22 cellular contexts compared by ENCODE assay signal in genomic region chr4:36349904-36350554, GRCh38.
A peak's percentile ranks its signal among the peaks of the same experiment; 100 is the strongest.
DNase-seq lines count a peak whose midpoint lies in the region; ATAC-seq and TF ChIP-seq lines count a peak whose summit lies in the region.
"Had no signal": no experiment of that assay in that cellular context is flagged by ENCODE, and none has a peak within 500 bp of the region (broad histone marks: within the 10 kb centered on the region; RNA-seq: fewer than 3 reads in every experiment).

No MANE protein-coding gene starts in this region.

- no peaks in the 10 kb centered on the region for H3K9me3 ChIP-seq in thyroid gland
- H3K9me3 ChIP-seq: heart left ventricle, tibial nerve had no signal

- H3K36me3 ChIP-seq in thyroid gland: no peaks in the 10 kb centered on the region
- H3K36me3 ChIP-seq: cardiac muscle cell, heart left ventricle, tibial nerve had no signal

- H3K27me3 ChIP-seq in thyroid gland: no peaks in the 10 kb centered on the region
- H3K27me3 ChIP-seq: cardiac muscle cell, heart left ventricle, tibial nerve had no signal

- H3K4me1 Mint-ChIP-seq in activated CD4-positive, alpha-beta T cell treated with anti-CD3 and anti-CD28 coated beads, Interleukin-2, amount 10 ng/mL, durations not matched to agents 24 days and 14 days: peaks cover 38% of the 10 kb centered on the region
- peaks cover 23% of the 10 kb centered on the region for H3K4me1 Mint-ChIP-seq in memory B cell
- peaks cover 15% of the 10 kb centered on the region for H3K4me1 Mint-ChIP-seq in activated naive CD4-positive, alpha-beta T cell treated with anti-CD3 and anti-CD28 coated beads for 36 hours (ENCODE audit: low read depth)

- no peak overlapping the region for H3K4me3 Mint-ChIP-seq in activated CD4-positive, alpha-beta T cell treated with anti-CD3 and anti-CD28 coated beads, Interleukin-2, amount 10 ng/mL, durations not matched to agents 24 days and 14 days
- H3K4me3 Mint-ChIP-seq in memory B cell: no peak overlapping the region
- H3K4me3 Mint-ChIP-seq in activated naive CD4-positive, alpha-beta T cell treated with anti-CD3 and anti-CD28 coated beads for 36 hours: no peak overlapping the region
- H3K4me3 Mint-ChIP-seq: CD14-positive monocyte; effector memory CD8-positive, alpha-beta T cell; mesothelial cell of epicardium had no signal

- H3K4me1 ChIP-seq in thyroid gland: peaks cover 22 to 31% of the 10 kb centered on the region in 2 donors

- CTCF ChIA-PET in activated naive CD4-positive, alpha-beta T cell treated with anti-CD3 and anti-CD28 coated beads for 36 hours (lab: Charles Lee): interaction anchor here (0.6 to 4.0 kb wide), 11 partner anchors 11 to 271 kb away, joined by 3 to 92 read pairs (median 5); partner anchors contain the start of gene ARAP2

- peak overlapping the region; percentile 14 for H3K27ac Mint-ChIP-seq in activated CD4-positive, alpha-beta T cell treated with anti-CD3 and anti-CD28 coated beads, Interleukin-2, amount 10 ng/mL, durations not matched to agents 24 days and 14 days
- H3K27ac Mint-ChIP-seq in memory B cell: peak overlapping the region; percentile 81
- H3K27ac Mint-ChIP-seq in activated naive CD4-positive, alpha-beta T cell treated with anti-CD3 and anti-CD28 coated beads for 36 hours: no peak overlapping the region

- intact Hi-C loops in activated CD4-positive, alpha-beta T cell treated with anti-CD3 and anti-CD28 coated beads, Interleukin-2, amount 10 ng/mL, durations not matched to agents 24 days and 14 days (cut with micrococcal nuclease): loop anchor here (5.0 kb wide), 1 partner anchor 1042 kb away; no protein-coding TSS in a partner anchor
- intact Hi-C loops in thyroid gland (cut with DNase I): no loop called here
- intact Hi-C loops in activated naive CD4-positive, alpha-beta T cell treated with anti-CD3 and anti-CD28 coated beads for 36 hours (cut with micrococcal nuclease): loop anchor here (5.0 kb wide), 1 partner anchor 202 kb away; no protein-coding TSS in a partner anchor

- no peaks in the 10 kb centered on the region for H3K9me3 Mint-ChIP-seq in activated CD4-positive, alpha-beta T cell treated with anti-CD3 and anti-CD28 coated beads, Interleukin-2, amount 10 ng/mL, durations not matched to agents 24 days and 14 days
- no peaks in the 10 kb centered on the region for H3K9me3 Mint-ChIP-seq in memory B cell
- H3K9me3 Mint-ChIP-seq in activated naive CD4-positive, alpha-beta T cell treated with anti-CD3 and anti-CD28 coated beads for 36 hours: no peaks in the 10 kb centered on the region
- H3K9me3 Mint-ChIP-seq: effector memory CD8-positive, alpha-beta T cell; mesothelial cell of epicardium had no signal

- no peak for TF ChIP-seq POLR2A in thyroid gland (IDR thresholded peaks at IDR 0.05)

- no peaks in the 10 kb centered on the region for H3K36me3 Mint-ChIP-seq in activated CD4-positive, alpha-beta T cell treated with anti-CD3 and anti-CD28 coated beads, Interleukin-2, amount 10 ng/mL, durations not matched to agents 24 days and 14 days (ENCODE audit: low read depth)
- H3K36me3 Mint-ChIP-seq in memory B cell: no peaks in the 10 kb centered on the region
- H3K36me3 Mint-ChIP-seq in activated naive CD4-positive, alpha-beta T cell treated with anti-CD3 and anti-CD28 coated beads for 36 hours (ENCODE audit: low read depth): no peaks in the 10 kb centered on the region
- H3K36me3 Mint-ChIP-seq: CD14-positive monocyte, mesothelial cell of epicardium had no signal

- H3K27me3 Mint-ChIP-seq in activated CD4-positive, alpha-beta T cell treated with anti-CD3 and anti-CD28 coated beads, Interleukin-2, amount 10 ng/mL, durations not matched to agents 24 days and 14 days: no peaks in the 10 kb centered on the region
- H3K27me3 Mint-ChIP-seq in memory B cell: no peaks in the 10 kb centered on the region
- peaks cover 4% of the 10 kb centered on the region for H3K27me3 Mint-ChIP-seq in activated naive CD4-positive, alpha-beta T cell treated with anti-CD3 and anti-CD28 coated beads for 36 hours (ENCODE audit: low read depth)
- H3K27me3 Mint-ChIP-seq: effector memory CD8-positive, alpha-beta T cell had no signal

- DNase-seq in activated CD4-positive, alpha-beta T cell treated with anti-CD3 and anti-CD28 coated beads, Interleukin-2, amount 10 ng/mL, durations not matched to agents 24 days and 14 days: no peak
- DNase-seq in activated CD4-positive, alpha-beta T cell treated with anti-CD3 and anti-CD28 coated beads for 48 hours: no peak
- peak; percentile 66 for DNase-seq in astrocyte of the hippocampus (ENCODE audit: low read depth, low spot score)
- DNase-seq in memory B cell (ENCODE audit: low spot score in 2 of 2): no peak
- peak; percentile 22 to 40 for DNase-seq in thyroid gland
- DNase-seq in activated naive CD4-positive, alpha-beta T cell treated with anti-CD3 and anti-CD28 coated beads for 36 hours: no peak
- DNase-seq in SHP77 (lab: John Stamatoyannopoulos, UW): no peak
- DNase-seq in DMS53 (lab: John Stamatoyannopoulos, UW): no peak
- DNase-seq: effector memory CD8-positive, alpha-beta T cell; H7; heart left ventricle; Kasumi-1; NCI-H1092 treated with DMSO at 0.1 percent for 48 hours; NCI-H69; occipital lobe; small intestine; stimulated activated CD4-positive, alpha-beta T cell treated with anti-CD3 and anti-CD28 coated beads, Interleukin-4, amount 100 ng/mL, for 24 hours had no signal

- no peak for TF ChIP-seq CTCF in thyroid gland (IDR thresholded peaks at IDR 0.05)

- peak overlapping the region; percentile 66 to 83 (median 83) for H3K27ac ChIP-seq in thyroid gland
- H3K27ac ChIP-seq: cardiac muscle cell, heart left ventricle, tibial nerve had no signal

- 37 to 39% methylated on average over 4 of the region's 4 CpGs for WGBS in thyroid gland, 2 donors

- ATAC-seq in memory B cell (ENCODE audit: low read depth): no peak
- ATAC-seq: effector memory CD8-positive, alpha-beta T cell; heart left ventricle; Panc1 had no signal

- no peak overlapping the region for H3K4me3 ChIP-seq in thyroid gland (replicated peaks in 1 of 3)
- H3K4me3 ChIP-seq: cardiac muscle cell, heart left ventricle, tibial nerve had no signal

Comparison
In these comparisons a context has a peak if more than half of its experiments do, and no peak if none do; other contexts are left out.
1. DNase-seq: peak in astrocyte of the hippocampus (single experiment) and thyroid gland (2 of 2); none in activated CD4-positive, alpha-beta T cell treated with anti-CD3 and anti-CD28 coated beads, Interleukin-2, amount 10 ng/mL, durations not matched to agents 24 days and 14 days (single experiment), activated CD4-positive, alpha-beta T cell treated with anti-CD3 and anti-CD28 coated beads for 48 hours (single experiment), memory B cell (0 of 2), activated naive CD4-positive, alpha-beta T cell treated with anti-CD3 and anti-CD28 coated beads for 36 hours (single experiment), SHP77 (0 of 2) and DMS53 (single experiment).